ENCODE assay signal across 34 cellular contexts in genomic region chr10:83199357-83199756, GRCh38.
"Had no signal": no experiment of that assay in that cellular context is flagged by ENCODE, and none has a peak within 500 bp of the region (broad histone marks: within the 10 kb centered on the region; RNA-seq: fewer than 3 reads in every experiment).

No MANE protein-coding gene starts in this region.

- H3K27ac ChIP-seq: KMS-11 had no signal

- H3K27me3 ChIP-seq: MG63 had no signal

- H3K4me2 ChIP-seq: KMS-11 had no signal

- H3K36me3 ChIP-seq: MG63 had no signal

- H3K4me3 ChIP-seq: MG63 had no signal

- DNase-seq: Karpas-422, Kasumi-1, MG63, MM.1S, MV-4-11, NCI-H1048, NCI-H1092, NCI-H1092 treated with DMSO at 0.1 percent for 48 hours, NCI-H1105, NCI-H1105 treated with DMSO at 0.1 percent for 48 hours, NCI-H1417, NCI-H1417 treated with DMSO at 0.1 percent for 48 hours, NCI-H1436, NCI-H1436 treated with DMSO at 0.1 percent for 48 hours, NCI-H146, NCI-H1694, NCI-H1694 treated with DMSO at 0.1 percent for 48 hours, NCI-H187, NCI-H187 treated with DMSO at 0.1 percent for 48 hours, NCI-H1930, NCI-H2029, NCI-H2029 treated with DMSO at 0.1 percent for 48 hours, NCI-H2081, NCI-H2081 treated with DMSO at 0.1 percent for 48 hours, NCI-H2107, NCI-H2171, NCI-H2171 treated with DMSO at 0.1 percent for 48 hours, NCI-H2227 treated with DMSO at 0.1 percent for 48 hours, NCI-H226, NCI-H345, NCI-H446, NCI-H446 treated with DMSO at 0.1 percent for 48 hours, NCI-H510A had no signal

- H3K9ac ChIP-seq: KMS-11 had no signal
